Comparison of ENCODE assay signal across 8 cellular contexts in genomic region chr3:11272913-11273574, GRCh38. TPM values are rescaled to one million over a fixed set of nuclear protein-coding genes. Genes with fewer than 3 reads are reported as not detected.
DNase-seq lines count a peak whose midpoint lies in the region; ATAC-seq and TF ChIP-seq lines count a peak whose summit lies in the region.

No MANE protein-coding gene starts in this region.

- H3K9me3 Mint-ChIP-seq in activated CD4-positive, alpha-beta T cell treated with anti-CD3 and anti-CD28 coated beads, Interleukin-2, amount 10 ng/mL, durations not matched to agents 7 days and 5 days, result peaks cover 10% of the 10 kb centered on the region
- peaks cover 12% of the 10 kb centered on the region for H3K9me3 Mint-ChIP-seq in activated CD8-positive, alpha-beta T cell treated with anti-CD3 and anti-CD28 coated beads for 36 hours

- H3K4me3 ChIP-seq in iPS-18c (ENCODE audit: insufficient read depth, low read depth, low read length), result peak overlapping the region; percentile 79

- ATAC-seq in activated CD8-positive, alpha-beta T cell treated with anti-CD3 and anti-CD28 coated beads for 36 hours, result no peak

- POLR2A ChIA-PET in activated CD4-positive, alpha-beta T cell treated with anti-CD3 and anti-CD28 coated beads, Interleukin-2, amount 10 ng/mL, durations not matched to agents 7 days and 5 days (lab: Charles Lee), result interaction anchor here (0.5 to 1.6 kb wide), 3 partner anchors 14 to 370 kb away, joined by 4 to 5 read pairs (median 4); no protein-coding TSS in a partner anchor
- POLR2A ChIA-PET in activated CD8-positive, alpha-beta T cell treated with anti-CD3 and anti-CD28 coated beads for 36 hours (lab: Charles Lee), result interaction anchor here (0.6 to 2.5 kb wide), 14 partner anchors 9 to 352 kb away, joined by 3 to 15 read pairs (median 4); no protein-coding TSS in a partner anchor

- H3K27ac Mint-ChIP-seq in activated CD4-positive, alpha-beta T cell treated with anti-CD3 and anti-CD28 coated beads, Interleukin-2, amount 10 ng/mL, durations not matched to agents 7 days and 5 days, result peak overlapping the region; percentile 93
- H3K27ac Mint-ChIP-seq in activated CD8-positive, alpha-beta T cell treated with anti-CD3 and anti-CD28 coated beads for 36 hours, result peak overlapping the region; percentile 95

- H3K4me3 Mint-ChIP-seq in activated CD4-positive, alpha-beta T cell treated with anti-CD3 and anti-CD28 coated beads, Interleukin-2, amount 10 ng/mL, durations not matched to agents 7 days and 5 days, result peak overlapping the region; percentile 83
- H3K4me3 Mint-ChIP-seq in activated CD8-positive, alpha-beta T cell treated with anti-CD3 and anti-CD28 coated beads for 36 hours, result peak overlapping the region; percentile 85

- CTCF ChIA-PET in activated CD4-positive, alpha-beta T cell treated with anti-CD3 and anti-CD28 coated beads, Interleukin-2, amount 10 ng/mL, durations not matched to agents 7 days and 5 days (lab: Charles Lee), result interaction anchor here (0.6 to 3.5 kb wide), 9 partner anchors 10 to 33 kb away, joined by 3 to 17 read pairs (median 4); no protein-coding TSS in a partner anchor
- CTCF ChIA-PET in activated CD8-positive, alpha-beta T cell treated with anti-CD3 and anti-CD28 coated beads for 36 hours (lab: Charles Lee), result interaction anchor here (0.6 to 3.1 kb wide), 6 partner anchors 11 to 37 kb away, joined by 3 to 13 read pairs (median 6); no protein-coding TSS in a partner anchor

- peaks cover 30% of the 10 kb centered on the region for H3K36me3 Mint-ChIP-seq in activated CD4-positive, alpha-beta T cell treated with anti-CD3 and anti-CD28 coated beads, Interleukin-2, amount 10 ng/mL, durations not matched to agents 7 days and 5 days (ENCODE audit: low read depth)
- peaks cover 39% of the 10 kb centered on the region for H3K36me3 Mint-ChIP-seq in activated CD8-positive, alpha-beta T cell treated with anti-CD3 and anti-CD28 coated beads for 36 hours (ENCODE audit: low read depth)

- intact Hi-C loops in activated CD8-positive, alpha-beta T cell treated with anti-CD3 and anti-CD28 coated beads for 36 hours (cut with micrococcal nuclease), result no loop called here

- H3K4me1 Mint-ChIP-seq in activated CD4-positive, alpha-beta T cell treated with anti-CD3 and anti-CD28 coated beads, Interleukin-2, amount 10 ng/mL, durations not matched to agents 7 days and 5 days, result peaks cover 52% of the 10 kb centered on the region
- H3K4me1 Mint-ChIP-seq in activated CD8-positive, alpha-beta T cell treated with anti-CD3 and anti-CD28 coated beads for 36 hours (ENCODE audit: low read depth), result peaks cover 52% of the 10 kb centered on the region

- peak overlapping the region; percentile 75 for H3K27ac ChIP-seq in substantia nigra (ENCODE audit: low read depth, low read length, poor library complexity, severe bottlenecking)

- DNase-seq in activated CD4-positive, alpha-beta T cell treated with anti-CD3 and anti-CD28 coated beads, Interleukin-2, amount 10 ng/mL, durations not matched to agents 7 days and 5 days, result no peak
- no peak for DNase-seq in activated CD4-positive, alpha-beta T cell treated with anti-CD3 and anti-CD28 coated beads for 48 hours
- peak; percentile 9 for DNase-seq in activated CD8-positive, alpha-beta T cell treated with anti-CD3 and anti-CD28 coated beads for 36 hours
- DNase-seq in substantia nigra (lab: John Stamatoyannopoulos, UW), result no peak
- DNase-seq in Ammon's horn (ENCODE audit: low spot score), result no peak
- no peak for DNase-seq in NCI-H2107 treated with DMSO at 0.1 percent for 48 hours (lab: John Stamatoyannopoulos, UW; ENCODE audit: unreplicated experiment)
- no peak for DNase-seq in NCI-H1417 (lab: John Stamatoyannopoulos, UW)

- no peaks in the 10 kb centered on the region for H3K9me3 ChIP-seq in iPS-18c (ENCODE audit: control insufficient read depth, insufficient read depth, low read length)

- TF ChIP-seq CTCF in activated CD8-positive, alpha-beta T cell treated with anti-CD3 and anti-CD28 coated beads for 36 hours (IDR thresholded peaks at IDR 0.05), result no peak

- no peaks in the 10 kb centered on the region for H3K27me3 Mint-ChIP-seq in activated CD4-positive, alpha-beta T cell treated with anti-CD3 and anti-CD28 coated beads, Interleukin-2, amount 10 ng/mL, durations not matched to agents 7 days and 5 days
- no peaks in the 10 kb centered on the region for H3K27me3 Mint-ChIP-seq in activated CD8-positive, alpha-beta T cell treated with anti-CD3 and anti-CD28 coated beads for 36 hours

RNA-seq across cellular contexts. Expression of gene ATG7, which starts 0.8 kb away (rescaled TPM):
- total RNA-seq in activated CD4-positive, alpha-beta T cell treated with anti-CD3 and anti-CD28 coated beads, Interleukin-2, amount 10 ng/mL, durations not matched to agents 7 days and 5 days, result 10 to 100 TPM; 29.5 to 34.2 TPM
- total RNA-seq in activated CD8-positive, alpha-beta T cell treated with anti-CD3 and anti-CD28 coated beads for 36 hours, result 10 to 100 TPM; 31.0 to 33.1 TPM
